In genomic region chr10:129754211-129755050, GRCh38 we compare ENCODE assay signal across 25 cellular contexts.
A peak's percentile ranks its signal among the peaks of the same experiment; 100 is the strongest.
DNase-seq lines count a peak whose midpoint lies in the region; ATAC-seq and TF ChIP-seq lines count a peak whose summit lies in the region.
"Had no signal": no experiment of that assay in that cellular context is flagged by ENCODE, and none has a peak within 500 bp of the region (broad histone marks: within the 10 kb centered on the region; RNA-seq: fewer than 3 reads in every experiment).

No MANE protein-coding gene starts in this region.

- no peaks in the 10 kb centered on the region for H3K27me3 Mint-ChIP-seq in activated CD8-positive, alpha-beta T cell treated with anti-CD3 and anti-CD28 coated beads, Interleukin-2, amount 10 ng/mL, durations not matched to agents 7 days and 5 days (ENCODE audit: low read depth)
- H3K27me3 Mint-ChIP-seq in activated CD8-positive, alpha-beta T cell treated with anti-CD3 and anti-CD28 coated beads for 36 hours: no peaks in the 10 kb centered on the region
- H3K27me3 Mint-ChIP-seq: stimulated activated naive CD8-positive, alpha-beta T cell treated with anti-CD3 and anti-CD28 coated beads, Interleukin-15, Interleukin-2, amounts not matched to agents 100 ng/mL and 50 ng/mL, for 24 hours had no signal

- POLR2A ChIA-PET in activated CD8-positive, alpha-beta T cell treated with anti-CD3 and anti-CD28 coated beads, Interleukin-2, amount 10 ng/mL, durations not matched to agents 7 days and 5 days (lab: Charles Lee): no interaction called here
- POLR2A ChIA-PET in activated CD8-positive, alpha-beta T cell treated with anti-CD3 and anti-CD28 coated beads for 36 hours (lab: Charles Lee): no interaction called here
- POLR2A ChIA-PET in HEK293 (lab: Yijun Ruan, JAX): no interaction called here

- H3K4me3 Mint-ChIP-seq in activated CD8-positive, alpha-beta T cell treated with anti-CD3 and anti-CD28 coated beads, Interleukin-2, amount 10 ng/mL, durations not matched to agents 7 days and 5 days: no peak overlapping the region
- H3K4me3 Mint-ChIP-seq in activated CD8-positive, alpha-beta T cell treated with anti-CD3 and anti-CD28 coated beads for 36 hours: no peak overlapping the region
- H3K4me3 Mint-ChIP-seq: brain; CD8-positive, alpha-beta T cell; nephron; stimulated activated naive CD8-positive, alpha-beta T cell treated with anti-CD3 and anti-CD28 coated beads, Interleukin-15, Interleukin-2, amounts not matched to agents 100 ng/mL and 50 ng/mL, for 24 hours had no signal

- DNase-seq in activated CD8-positive, alpha-beta T cell treated with anti-CD3 and anti-CD28 coated beads, Interleukin-2, amount 10 ng/mL, durations not matched to agents 7 days and 5 days: peak; percentile 8
- no peak for DNase-seq in activated CD8-positive, alpha-beta T cell treated with anti-CD3 and anti-CD28 coated beads for 36 hours
- DNase-seq in left lobe of liver (ENCODE audit: low spot score): peak; percentile 27
- DNase-seq in spleen: peak; percentile 20
- DNase-seq in HPDE6-E6E7 (ENCODE audit: extremely low spot score): no peak
- no peak for DNase-seq in BE2C
- no peak for DNase-seq in hypothalamus (lab: John Stamatoyannopoulos, UW)
- DNase-seq: activated CD4-positive, alpha-beta T cell treated with anti-CD3 and anti-CD28 coated beads for 48 hours; AML-193; DMS153; effector memory CD4-positive, alpha-beta T cell; foreskin keratinocyte; GM23248; NCI-H187; NCI-H2171 treated with DMSO at 0.1 percent for 48 hours had no signal

- ATAC-seq in activated CD8-positive, alpha-beta T cell treated with anti-CD3 and anti-CD28 coated beads, Interleukin-2, amount 10 ng/mL, durations not matched to agents 7 days and 5 days: no peak
- ATAC-seq in activated CD8-positive, alpha-beta T cell treated with anti-CD3 and anti-CD28 coated beads for 36 hours: no peak
- peak; percentile 11 for ATAC-seq in left lobe of liver
- ATAC-seq: CD8-positive, alpha-beta T cell; foreskin keratinocyte; left lung had no signal

- no peaks in the 10 kb centered on the region for H3K36me3 ChIP-seq in HEK293 (ENCODE audit: control insufficient read depth in 2 of 2, insufficient read depth in 1 of 2, low read length in 2 of 2)
- peaks cover 0 to 28% (median 8%) of the 10 kb centered on the region in 6 donors for H3K36me3 ChIP-seq in spleen
- H3K36me3 ChIP-seq in BE2C: no peaks in the 10 kb centered on the region

- intact Hi-C loops in activated CD8-positive, alpha-beta T cell treated with anti-CD3 and anti-CD28 coated beads for 36 hours (cut with micrococcal nuclease): no loop called here
- intact Hi-C loops in spleen (cut with DNase I; ENCODE audit: low total_unique reads): no loop called here

- H3K4me1 Mint-ChIP-seq in activated CD8-positive, alpha-beta T cell treated with anti-CD3 and anti-CD28 coated beads, Interleukin-2, amount 10 ng/mL, durations not matched to agents 7 days and 5 days (ENCODE audit: low read depth): peaks cover 8% of the 10 kb centered on the region
- peaks cover 11% of the 10 kb centered on the region for H3K4me1 Mint-ChIP-seq in activated CD8-positive, alpha-beta T cell treated with anti-CD3 and anti-CD28 coated beads for 36 hours (ENCODE audit: low read depth)
- H3K4me1 Mint-ChIP-seq: nephron had no signal

- no peak for TF ChIP-seq CTCF in activated CD8-positive, alpha-beta T cell treated with anti-CD3 and anti-CD28 coated beads for 36 hours (IDR thresholded peaks at IDR 0.05)
- TF ChIP-seq CTCF in HEK293 (tag by site-specific recombination; IDR thresholded peaks at IDR 0.05) (no peak), spleen (IDR thresholded peaks at IDR 0.05 in 8 of 11, conservative IDR thresholded peaks at IDR 0.05 in 3 of 11) (no peak), BE2C (IDR thresholded peaks at IDR 0.05; ENCODE audit: low read depth, low read length) (no peak)

- no peaks in the 10 kb centered on the region; the same call in 1 of the 2 replicates for H3K4me1 ChIP-seq in HEK293 (ENCODE audit: control insufficient read depth, insufficient read depth, low read length)
- H3K4me1 ChIP-seq in spleen: peaks cover 0 to 15% (median 0%) of the 10 kb centered on the region in 6 donors
- no peaks in the 10 kb centered on the region for H3K4me1 ChIP-seq in BE2C
- H3K4me1 ChIP-seq: foreskin keratinocyte had no signal

- TF ChIP-seq POLR2A in spleen (IDR thresholded peaks at IDR 0.05): no peak

- H3K27ac ChIP-seq in HEK293 (ENCODE audit: extremely low read depth, low read depth, low read length) (no peak overlapping the region), spleen (no peak overlapping the region)
- H3K27ac ChIP-seq: foreskin keratinocyte, GM23248, left lung, RWPE1, SK-N-MC, tibial artery had no signal

- WGBS in spleen, 5 donors: 77 to 93% (median 80%) methylated on average over 11 of the region's 11 CpGs

- H3K9me3 ChIP-seq in HEK293 (ENCODE audit: control insufficient read depth, insufficient read depth, low read depth, low read length): no peaks in the 10 kb centered on the region; the same call in none of the 2 replicates
- H3K9me3 ChIP-seq in spleen: peaks cover 9 to 54% (median 47%) of the 10 kb centered on the region in 8 donors
- H3K9me3 ChIP-seq in BE2C: no peaks in the 10 kb centered on the region

- H3K36me3 Mint-ChIP-seq in activated CD8-positive, alpha-beta T cell treated with anti-CD3 and anti-CD28 coated beads, Interleukin-2, amount 10 ng/mL, durations not matched to agents 7 days and 5 days (ENCODE audit: low read depth): peaks cover 3% of the 10 kb centered on the region
- H3K36me3 Mint-ChIP-seq in activated CD8-positive, alpha-beta T cell treated with anti-CD3 and anti-CD28 coated beads for 36 hours (ENCODE audit: low read depth): peaks cover 37% of the 10 kb centered on the region

- H3K4me3 ChIP-seq in HEK293 (ENCODE audit: low read depth, low read length): no peak overlapping the region
- H3K4me3 ChIP-seq in spleen: no peak overlapping the region
- no peak overlapping the region for H3K4me3 ChIP-seq in BE2C (ENCODE audit: low read depth, low read length)
- H3K4me3 ChIP-seq: GM23248, left lung, SK-N-MC, tibial artery had no signal

- H3K27me3 ChIP-seq in spleen (replicated peaks in 1 of 7): no peaks in the 10 kb centered on the region
- no peaks in the 10 kb centered on the region for H3K27me3 ChIP-seq in BE2C
- H3K27me3 ChIP-seq: foreskin keratinocyte, left lung, tibial artery had no signal

- no peak overlapping the region for H3K27ac Mint-ChIP-seq in activated CD8-positive, alpha-beta T cell treated with anti-CD3 and anti-CD28 coated beads, Interleukin-2, amount 10 ng/mL, durations not matched to agents 7 days and 5 days
- no peak overlapping the region for H3K27ac Mint-ChIP-seq in activated CD8-positive, alpha-beta T cell treated with anti-CD3 and anti-CD28 coated beads for 36 hours
- H3K27ac Mint-ChIP-seq: activated T-helper 2 cell treated with anti-CD3 and anti-CD28 coated beads, Interferon-gamma antibody, Interleukin-2, Interleukin-4, amounts not matched to agents 10 μg/mL and 5 μg/mL and 100 μg/mL, durations not matched to agents 14 hours and 24 hours and 36 hours; brain; CD8-positive, alpha-beta T cell; nephron; stimulated activated naive CD8-positive, alpha-beta T cell treated with anti-CD3 and anti-CD28 coated beads, Interleukin-15, Interleukin-2, amounts not matched to agents 100 ng/mL and 50 ng/mL, for 24 hours had no signal

- CTCF ChIA-PET in activated CD8-positive, alpha-beta T cell treated with anti-CD3 and anti-CD28 coated beads, Interleukin-2, amount 10 ng/mL, durations not matched to agents 7 days and 5 days (lab: Charles Lee): no interaction called here
- CTCF ChIA-PET in activated CD8-positive, alpha-beta T cell treated with anti-CD3 and anti-CD28 coated beads for 36 hours (lab: Charles Lee): no interaction called here
- CTCF ChIA-PET in HEK293 (lab: Yijun Ruan, JAX): no interaction called here

- H3K9me3 Mint-ChIP-seq in activated CD8-positive, alpha-beta T cell treated with anti-CD3 and anti-CD28 coated beads, Interleukin-2, amount 10 ng/mL, durations not matched to agents 7 days and 5 days (ENCODE audit: insufficient read depth): peaks cover 39% of the 10 kb centered on the region
- H3K9me3 Mint-ChIP-seq in activated CD8-positive, alpha-beta T cell treated with anti-CD3 and anti-CD28 coated beads for 36 hours: peaks cover 23% of the 10 kb centered on the region

TF ChIP-seq in HEK293, 187 proteins besides CTCF, POLR2A, EP300 and RAD21:
- TF ChIP-seq ZSCAN16 (tag by site-specific recombination; IDR thresholded peaks at IDR 0.05) (no peak), ZNF10 (tag by site-specific recombination; IDR thresholded peaks at IDR 0.05) (peak; percentile 58; the same call in 1 of the 2 replicates), ZNF280D (tag by site-specific recombination; IDR thresholded peaks at IDR 0.05) (no peak)

Comparison
In these comparisons a context has a peak if more than half of its experiments do, and no peak if none do; other contexts are left out.
1. DNase-seq: peak in activated CD8-positive, alpha-beta T cell treated with anti-CD3 and anti-CD28 coated beads, Interleukin-2, amount 10 ng/mL, durations not matched to agents 7 days and 5 days (single experiment), left lobe of liver (single experiment) and spleen (single experiment); none in activated CD8-positive, alpha-beta T cell treated with anti-CD3 and anti-CD28 coated beads for 36 hours (single experiment), HPDE6-E6E7 (single experiment), BE2C (single experiment) and hypothalamus (0 of 51).